ENCODE assay signal across 8 cellular contexts in genomic region chr9:136089697-136090045, GRCh38. TPM values are rescaled to one million over a fixed set of nuclear protein-coding genes. Genes with fewer than 3 reads are reported as not detected.
DNase-seq lines count a peak whose midpoint lies in the region; ATAC-seq, FAIRE-seq and TF ChIP-seq lines count a peak whose summit lies in the region.

No MANE protein-coding gene starts in this region.

- no peak for FAIRE-seq in bronchial epithelial cell (lab: Jason Lieb, UNC)

- in situ Hi-C loops in KBM-7 (cut with MboI; ENCODE audit: low pct_unique_long_range_greater_than_20kb, low sequenced_read_pairs) = no loop called here

- no peak overlapping the region for H3K27ac Mint-ChIP-seq in Calu3 (ENCODE audit: unreplicated experiment)
- H3K27ac Mint-ChIP-seq in neural crest cell (ENCODE audit: unreplicated experiment) = no peak overlapping the region

- no peaks in the 10 kb centered on the region for H3K27me3 ChIP-seq in bronchial epithelial cell (ENCODE audit: control insufficient read depth, insufficient read depth, low read length)

- H3K4me1 Mint-ChIP-seq in Calu3 (ENCODE audit: low read depth, unreplicated experiment) = peaks cover 7% of the 10 kb centered on the region
- H3K4me1 Mint-ChIP-seq in neural crest cell = peaks cover 14% of the 10 kb centered on the region

- H3K27me3 Mint-ChIP-seq in Calu3 (ENCODE audit: unreplicated experiment) = no peaks in the 10 kb centered on the region
- H3K27me3 Mint-ChIP-seq in neural crest cell (ENCODE audit: low read depth) = peaks cover 7% of the 10 kb centered on the region

- intact Hi-C loops in Calu3 (cut with micrococcal nuclease; ENCODE audit: unreplicated experiment) = no loop called here
- intact Hi-C loops in head of caudate nucleus (cut with DNase I) = loop anchor here (5.0 kb wide), 1 partner anchor 37 kb away; no protein-coding TSS in a partner anchor

- ATAC-seq in HG03457 (IDR thresholded peaks at IDR 0.05; ENCODE audit: unreplicated experiment) (no peak), HG02678 (IDR thresholded peaks at IDR 0.05; ENCODE audit: unreplicated experiment) (no peak)

- no peaks in the 10 kb centered on the region for H3K9me3 Mint-ChIP-seq in Calu3 (ENCODE audit: low read depth, unreplicated experiment)
- no peaks in the 10 kb centered on the region for H3K9me3 Mint-ChIP-seq in neural crest cell

- CTCF ChIA-PET in Calu3 (lab: Charles Lee) = interaction anchor here (0.6 to 1.1 kb wide), 3 partner anchors 15 to 185 kb away, joined by 3 to 4 read pairs (median 3); no protein-coding TSS in a partner anchor

- H3K36me3 ChIP-seq in bronchial epithelial cell (ENCODE audit: control insufficient read depth, insufficient read depth, low read length) = peaks cover 3% of the 10 kb centered on the region

- H3K36me3 Mint-ChIP-seq in Calu3 (ENCODE audit: insufficient read depth, unreplicated experiment) (peaks cover 10% of the 10 kb centered on the region), neural crest cell (ENCODE audit: low read depth) (no peaks in the 10 kb centered on the region)

- no peak overlapping the region for H3K4me3 ChIP-seq in bronchial epithelial cell (ENCODE audit: low read depth, low read length)

- no TSS peak for BruUV-seq in Calu3 (replicated peaks; lab: Mats Ljungman, UMichigan)

- H3K4me3 Mint-ChIP-seq in Calu3 (ENCODE audit: low read depth, unreplicated experiment) (no peak overlapping the region), neural crest cell (peak overlapping the region; percentile 36)

- DNase-seq in Calu3 (no peak), KBM-7 (peak; percentile 60), bronchial epithelial cell (ENCODE audit: low read depth) (peak; percentile 17), neural crest cell (ENCODE audit: low read depth, low spot score) (no peak), foreskin melanocyte (no peak), head of caudate nucleus (no peak)

- TF ChIP-seq CTCF in Calu3 (IDR thresholded peaks at IDR 0.05; ENCODE audit: unreplicated experiment) = peak; percentile 17
- TF ChIP-seq CTCF in bronchial epithelial cell (IDR thresholded peaks at IDR 0.05; ENCODE audit: insufficient read depth, low read length, severe bottlenecking) = no peak
- TF ChIP-seq CTCF in neural crest cell (conservative IDR thresholded peaks at IDR 0.05) = peak; percentile 67

RNA-seq across cellular contexts. Expression of gene NACC2, which starts 5.4 kb away (rescaled TPM):
- total RNA-seq in Calu3 (2022) (19.3 and 24.8 TPM in 2 replicates), bronchial epithelial cell (7.6 and 14.0 TPM in 2 replicates), neural crest cell (8.1 and 8.6 TPM in 2 replicates)

RNA-seq across cellular contexts. Expression of gene TMEM250, which starts 29.0 kb away (rescaled TPM):
- 23.9 and 26.3 TPM in 2 replicates for total RNA-seq in Calu3 (2022)
- 67.9 and 78.2 TPM in 2 replicates for total RNA-seq in bronchial epithelial cell
- total RNA-seq in neural crest cell = 37.4 and 39.0 TPM in 2 replicates

Comparison
In these comparisons a context has a peak if more than half of its experiments do, and no peak if none do; other contexts are left out.
1. DNase-seq: peak in KBM-7 (single experiment) and bronchial epithelial cell (single experiment); none in Calu3 (single experiment), neural crest cell (single experiment), foreskin melanocyte (single experiment) and head of caudate nucleus (0 of 42).